ENCODE assay signal across 1 cellular context in the genomic region with DNA sequence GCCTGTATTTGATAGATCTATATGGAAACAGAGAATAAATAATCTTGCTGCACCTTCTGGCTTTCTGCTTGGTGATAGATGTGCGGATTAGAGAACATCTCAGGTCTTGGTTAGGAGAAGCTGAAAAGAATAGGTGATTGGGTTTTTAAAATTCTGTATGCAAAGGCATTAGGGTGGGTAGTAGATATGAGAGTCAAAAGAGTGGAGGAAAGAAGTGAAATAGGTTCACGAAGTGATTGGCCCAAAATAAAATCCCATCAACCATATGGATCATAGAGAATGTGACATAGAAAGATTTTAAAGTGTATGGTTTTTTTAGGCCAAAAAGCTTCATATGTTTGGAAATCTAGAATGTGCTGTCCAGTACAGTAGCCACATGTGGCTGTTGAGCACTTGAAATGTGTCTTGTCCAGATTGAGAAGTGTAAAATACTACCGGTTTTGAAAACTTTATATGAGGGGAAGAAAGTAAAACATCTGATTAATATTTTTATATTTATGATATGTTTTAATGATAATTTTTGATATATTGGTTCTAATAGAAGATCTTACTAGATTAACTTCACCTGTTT.
TF ChIP-seq lines count a peak whose summit lies in the region.

No MANE protein-coding gene starts in this region.

TF ChIP-seq in A549, 52 proteins besides CTCF, POLR2A, EP300 and RAD21 (continued from another document):
- TF ChIP-seq, protein P1, sequence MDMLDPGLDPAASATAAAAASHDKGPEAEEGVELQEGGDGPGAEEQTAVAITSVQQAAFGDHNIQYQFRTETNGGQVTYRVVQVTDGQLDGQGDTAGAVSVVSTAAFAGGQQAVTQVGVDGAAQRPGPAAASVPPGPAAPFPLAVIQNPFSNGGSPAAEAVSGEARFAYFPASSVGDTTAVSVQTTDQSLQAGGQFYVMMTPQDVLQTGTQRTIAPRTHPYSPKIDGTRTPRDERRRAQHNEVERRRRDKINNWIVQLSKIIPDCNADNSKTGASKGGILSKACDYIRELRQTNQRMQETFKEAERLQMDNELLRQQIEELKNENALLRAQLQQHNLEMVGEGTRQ (IDR thresholded peaks at IDR 0.05): no peak
